In genomic region chr3:134463676-134464611, GRCh38 we compare ENCODE assay signal across 10 cellular contexts. TPM values are rescaled to one million over a fixed set of nuclear protein-coding genes. Genes with fewer than 3 reads are reported as not detected.
A peak's percentile ranks its signal among the peaks of the same experiment; 100 is the strongest.
DNase-seq lines count a peak whose midpoint lies in the region; ATAC-seq and TF ChIP-seq lines count a peak whose summit lies in the region.
"Had no signal": no experiment of that assay in that cellular context is flagged by ENCODE, and none has a peak within 500 bp of the region (broad histone marks: within the 10 kb centered on the region; RNA-seq: fewer than 3 reads in every experiment).

No MANE protein-coding gene starts in this region.

- H3K36me3 ChIP-seq in NT2/D1 (ENCODE audit: insufficient read depth, insufficient read length, low read length) (no peaks in the 10 kb centered on the region), mucosa of rectum (ENCODE audit: control insufficient read depth in 2 of 2, insufficient read depth in 2 of 2, low read length in 2 of 2) (no peaks in the 10 kb centered on the region)

- H3K27me3 ChIP-seq in NT2/D1 (ENCODE audit: insufficient read depth, insufficient read length) = no peaks in the 10 kb centered on the region
- no peaks in the 10 kb centered on the region for H3K27me3 ChIP-seq in mucosa of rectum (ENCODE audit: control insufficient read depth in 2 of 2, insufficient read depth in 2 of 2, low read length in 2 of 2)

- no peak overlapping the region for H3K4me3 ChIP-seq in NT2/D1 (ENCODE audit: insufficient read length, low read depth)
- no peak overlapping the region for H3K4me3 ChIP-seq in epithelial cell of esophagus (ENCODE audit: low read length)
- no peak overlapping the region for H3K4me3 ChIP-seq in mucosa of rectum (ENCODE audit: low read length in 2 of 2)

- H3K9me3 ChIP-seq in NT2/D1 (ENCODE audit: insufficient read depth, low read length) (no peaks in the 10 kb centered on the region), mucosa of rectum (ENCODE audit: control insufficient read depth in 2 of 2, low read length in 2 of 2) (no peaks in the 10 kb centered on the region)

- DNase-seq in NT2/D1 (ENCODE audit: low read depth, low spot score) (peak; percentile 96), epithelial cell of esophagus (ENCODE audit: low read depth) (peak; percentile 54), ureter (ENCODE audit: low spot score) (peak; percentile 64), NCI-H1105 treated with DMSO at 0.1 percent for 48 hours (lab: John Stamatoyannopoulos, UW) (no peak), SW 1271 (lab: John Stamatoyannopoulos, UW) (no peak)
- DNase-seq: activated CD8-positive, alpha-beta memory T cell treated with anti-CD3 and anti-CD28 coated beads, Interleukin-2, amount 10 ng/mL, durations not matched to agents 7 days and 5 days; kidney glomerular epithelial cell; NCI-H2107 had no signal

- H3K27ac ChIP-seq in mucosa of rectum (ENCODE audit: low read depth in 2 of 2, low read length in 2 of 2) = peak overlapping the region; percentile 34 to 68

- H3K4me1 ChIP-seq in NT2/D1 (ENCODE audit: insufficient read depth, insufficient read length) (peaks cover 7% of the 10 kb centered on the region), mucosa of rectum (ENCODE audit: control insufficient read depth in 2 of 2, insufficient read depth in 2 of 2, low read length in 2 of 2) (peaks cover 0 to 6% of the 10 kb centered on the region in 2 donors)

- no peak for TF ChIP-seq CTCF in epithelial cell of esophagus (IDR thresholded peaks at IDR 0.05; ENCODE audit: insufficient read depth, low read depth, low read length, missing control alignments)

- ATAC-seq in HG02798 (IDR thresholded peaks at IDR 0.05; ENCODE audit: poor library complexity, unreplicated experiment) = no peak
- ATAC-seq: activated CD8-positive, alpha-beta memory T cell treated with anti-CD3 and anti-CD28 coated beads, Interleukin-2, amount 10 ng/mL, durations not matched to agents 7 days and 5 days had no signal

- H3K9ac ChIP-seq in NT2/D1 (ENCODE audit: insufficient read length, low read depth) = no peak overlapping the region
- no peak overlapping the region for H3K9ac ChIP-seq in mucosa of rectum (ENCODE audit: low read depth in 1 of 2, low read length in 2 of 2)

RNA-seq across cellular contexts. Expression of gene ANAPC13, which starts 21.8 kb away (rescaled TPM):
- 50.9 TPM for total RNA-seq in ureter

RNA-seq across cellular contexts. Expression of gene CEP63, which starts 21.9 kb away (rescaled TPM):
- 37.6 TPM for total RNA-seq in ureter

Comparison
In these comparisons a context has a peak if more than half of its experiments do, and no peak if none do; other contexts are left out.
1. DNase-seq: peak in NT2/D1 (single experiment), epithelial cell of esophagus (single experiment) and ureter (single experiment); none in NCI-H1105 treated with DMSO at 0.1 percent for 48 hours (single experiment) and SW 1271 (0 of 2).